In genomic region chr10:94362360-94363250, GRCh38 we compare ENCODE assay signal across 8 cellular contexts. TPM values are rescaled to one million over a fixed set of nuclear protein-coding genes. Genes with fewer than 3 reads are reported as not detected.
DNase-seq lines count a peak whose midpoint lies in the region; ATAC-seq and TF ChIP-seq lines count a peak whose summit lies in the region.

A gene with protein sequence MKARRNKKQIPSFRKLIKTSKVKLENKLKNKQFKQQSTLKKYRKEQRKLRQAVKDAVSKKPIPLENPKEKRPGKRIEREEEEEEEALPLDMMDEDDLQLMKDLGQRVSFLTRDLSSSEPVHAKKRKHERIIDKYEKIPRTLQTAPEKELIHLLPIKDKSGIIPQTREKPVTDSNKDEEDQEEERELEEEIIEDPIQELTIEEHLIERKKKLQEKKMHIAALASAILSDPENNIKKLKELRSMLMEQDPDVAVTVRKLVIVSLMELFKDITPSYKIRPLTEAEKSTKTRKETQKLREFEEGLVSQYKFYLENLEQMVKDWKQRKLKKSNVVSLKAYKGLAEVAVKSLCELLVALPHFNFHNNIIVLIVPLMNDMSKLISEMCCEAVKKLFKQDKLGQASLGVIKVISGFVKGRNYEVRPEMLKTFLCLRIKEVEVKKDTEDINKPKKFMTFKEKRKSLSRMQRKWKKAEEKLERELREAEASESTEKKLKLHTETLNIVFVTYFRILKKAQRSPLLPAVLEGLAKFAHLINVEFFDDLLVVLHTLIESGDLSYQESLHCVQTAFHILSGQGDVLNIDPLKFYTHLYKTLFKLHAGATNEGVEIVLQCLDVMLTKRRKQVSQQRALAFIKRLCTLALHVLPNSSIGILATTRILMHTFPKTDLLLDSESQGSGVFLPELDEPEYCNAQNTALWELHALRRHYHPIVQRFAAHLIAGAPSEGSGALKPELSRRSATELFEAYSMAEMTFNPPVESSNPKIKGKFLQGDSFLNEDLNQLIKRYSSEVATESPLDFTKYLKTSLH (minus strand): TSS chr10:94362939. CDS start chr10:94362838, 101 bp downstream.

- H3K4me1 Mint-ChIP-seq in CD4-positive, CD25-positive, alpha-beta regulatory T cell, result peaks cover 13 to 50% (median 31%) of the 10 kb centered on the region in 4 donors

- H3K4me3 ChIP-seq in CD4-positive, CD25-positive, alpha-beta regulatory T cell (ENCODE audit: low read depth, low read length), result peak within 1 kb of the TSS; percentile 99
- H3K4me3 ChIP-seq in dorsolateral prefrontal cortex (peak within 1 kb of the TSS; percentile 40 to 96 (median 81)), liver (ENCODE audit: low read depth in 1 of 3, low read length in 3 of 3) (peak within 1 kb of the TSS; percentile 76 to 97 (median 83))

- peak within 1 kb of the TSS; percentile 67 to 89 for H3K9ac ChIP-seq in liver (ENCODE audit: low read depth in 1 of 2, low read length in 2 of 2)

- H3K36me3 ChIP-seq in CD4-positive, CD25-positive, alpha-beta regulatory T cell (ENCODE audit: control insufficient read depth, insufficient read depth, low read length), result peaks cover 11% of the 10 kb centered on the region
- peaks cover 1 to 8% (median 2%) of the 10 kb centered on the region in 4 donors for H3K36me3 ChIP-seq in liver (ENCODE audit: control insufficient read depth in 4 of 4, insufficient read depth in 3 of 4, low read depth in 1 of 4, low read length in 3 of 4)

- peak within 1 kb of the TSS; percentile 58 to 98 (median 96) for H3K27ac Mint-ChIP-seq in CD4-positive, CD25-positive, alpha-beta regulatory T cell

- DNase-seq in CD4-positive, CD25-positive, alpha-beta regulatory T cell, result peak; percentile 88 to 95 (median 91)
- DNase-seq in NCI-H774 (lab: John Stamatoyannopoulos, UW) (peak; percentile 75), dorsolateral prefrontal cortex (peak; percentile 94 to 97 (median 96))
- peak; percentile 96 to 97 for DNase-seq in activated CD4-positive, alpha-beta T cell treated with anti-CD3 and anti-CD28 coated beads, Interleukin-2, amount 50 U/mL, for 48 hours
- DNase-seq in stimulated activated CD4-positive, alpha-beta T cell treated with anti-CD3 and anti-CD28 coated beads, Interleukin-4, amount 100 ng/mL, for 24 hours, result peak; percentile 97

- peak; percentile 64 to 67 for TF ChIP-seq RAD21 in liver (IDR thresholded peaks at IDR 0.05)

- no peaks in the 10 kb centered on the region for H3K9me3 ChIP-seq in CD4-positive, CD25-positive, alpha-beta regulatory T cell (ENCODE audit: control insufficient read depth in 2 of 2, low read length in 2 of 2)
- H3K9me3 ChIP-seq in liver (ENCODE audit: control insufficient read depth in 4 of 4, low read length in 3 of 4), result no peaks in the 10 kb centered on the region

- intact Hi-C loops in dorsolateral prefrontal cortex (cut with DNase I), result loop anchor here (1.0 to 5.0 kb wide), 3 partner anchors 40 to 80 kb away; partner anchors contain the start of gene TBC1D12 (in 2 of the 2)

- H3K27me3 ChIP-seq in CD4-positive, CD25-positive, alpha-beta regulatory T cell (ENCODE audit: control insufficient read depth, insufficient read depth, low read length), result peaks cover 2% of the 10 kb centered on the region
- H3K27me3 ChIP-seq in dorsolateral prefrontal cortex (no peaks in the 10 kb centered on the region), liver (ENCODE audit: control insufficient read depth in 4 of 4, insufficient read depth in 4 of 4, low read length in 3 of 4) (no peaks in the 10 kb centered on the region)

- H3K4me1 ChIP-seq in CD4-positive, CD25-positive, alpha-beta regulatory T cell (ENCODE audit: control insufficient read depth, insufficient read depth, low read length, poor library complexity, severe bottlenecking), result peaks cover 23% of the 10 kb centered on the region
- H3K4me1 ChIP-seq in liver (ENCODE audit: control insufficient read depth in 4 of 4, insufficient read depth in 4 of 4, low read length in 3 of 4), result peaks cover 5 to 14% (median 12%) of the 10 kb centered on the region in 4 donors

- ATAC-seq in CD4-positive, CD25-positive, alpha-beta regulatory T cell (ENCODE audit: low read depth in 2 of 2), result peak; percentile 98 to 99
- ATAC-seq in GM19372 (IDR thresholded peaks at IDR 0.05; ENCODE audit: low read depth, unreplicated experiment), result peak; percentile 100
- peak; percentile 95 for ATAC-seq in HG03558 (IDR thresholded peaks at IDR 0.05; ENCODE audit: extremely low read depth, unreplicated experiment)

- H3K9me3 Mint-ChIP-seq in CD4-positive, CD25-positive, alpha-beta regulatory T cell, result no peaks in the 10 kb centered on the region

- H3K27me3 Mint-ChIP-seq in CD4-positive, CD25-positive, alpha-beta regulatory T cell, result peaks cover 20% of the 10 kb centered on the region

- H3K4me3 Mint-ChIP-seq in CD4-positive, CD25-positive, alpha-beta regulatory T cell, result peak within 1 kb of the TSS; percentile 92 to 97 (median 96)

- TF ChIP-seq CTCF in dorsolateral prefrontal cortex (IDR thresholded peaks at IDR 0.05 in 54 of 56, conservative IDR thresholded peaks at IDR 0.05 in 2 of 56; ENCODE audit: low read depth in 1 of 56, partially characterized antibody in 56 of 56) (peak; percentile 81 to 100 (median 97)), liver (IDR thresholded peaks at IDR 0.05; ENCODE audit: low read depth, low read length, missing input control) (peak; percentile 65)

- H3K36me3 Mint-ChIP-seq in CD4-positive, CD25-positive, alpha-beta regulatory T cell, result peaks cover 16% of the 10 kb centered on the region

- under 1% methylated on average over 55 of the region's 55 CpGs for whole genome bisulfite sequencing in liver

- H3K27ac ChIP-seq in CD4-positive, CD25-positive, alpha-beta regulatory T cell (ENCODE audit: insufficient read depth, low read length, poor library complexity, severe bottlenecking), result peak within 1 kb of the TSS; percentile 90
- H3K27ac ChIP-seq in dorsolateral prefrontal cortex (peak within 1 kb of the TSS in 56 of 59 donors; percentile 7 to 100 (median 82)), liver (ENCODE audit: low read depth in 1 of 2, low read length in 2 of 2) (peak within 1 kb of the TSS; percentile 39 to 75)

TF ChIP-seq in liver, 16 proteins besides CTCF, POLR2A, EP300 and RAD21 (continues in another document):
- TF ChIP-seq RXRA (IDR thresholded peaks at IDR 0.05) (peak; percentile 35 to 55), GABPA (IDR thresholded peaks at IDR 0.05 in 1 of 2, conservative IDR thresholded peaks at IDR 0.05 in 1 of 2) (peak; percentile 94 to 99), FOXA1 (IDR thresholded peaks at IDR 0.05) (no peak), JUND (IDR thresholded peaks at IDR 0.05) (no peak), ZBTB33 (IDR thresholded peaks at IDR 0.05) (peak; percentile 96), TAF1 (conservative IDR thresholded peaks at IDR 0.05) (no peak), YY1 (IDR thresholded peaks at IDR 0.05) (peak; percentile 66), FOXA2 (IDR thresholded peaks at IDR 0.05) (peak; percentile 5), NR2F2 (IDR thresholded peaks at IDR 0.05) (no peak), ATF3 (IDR thresholded peaks at IDR 0.05) (no peak), MAX (IDR thresholded peaks at IDR 0.05) (peak; percentile 96)
- TF ChIP-seq, protein P1, sequence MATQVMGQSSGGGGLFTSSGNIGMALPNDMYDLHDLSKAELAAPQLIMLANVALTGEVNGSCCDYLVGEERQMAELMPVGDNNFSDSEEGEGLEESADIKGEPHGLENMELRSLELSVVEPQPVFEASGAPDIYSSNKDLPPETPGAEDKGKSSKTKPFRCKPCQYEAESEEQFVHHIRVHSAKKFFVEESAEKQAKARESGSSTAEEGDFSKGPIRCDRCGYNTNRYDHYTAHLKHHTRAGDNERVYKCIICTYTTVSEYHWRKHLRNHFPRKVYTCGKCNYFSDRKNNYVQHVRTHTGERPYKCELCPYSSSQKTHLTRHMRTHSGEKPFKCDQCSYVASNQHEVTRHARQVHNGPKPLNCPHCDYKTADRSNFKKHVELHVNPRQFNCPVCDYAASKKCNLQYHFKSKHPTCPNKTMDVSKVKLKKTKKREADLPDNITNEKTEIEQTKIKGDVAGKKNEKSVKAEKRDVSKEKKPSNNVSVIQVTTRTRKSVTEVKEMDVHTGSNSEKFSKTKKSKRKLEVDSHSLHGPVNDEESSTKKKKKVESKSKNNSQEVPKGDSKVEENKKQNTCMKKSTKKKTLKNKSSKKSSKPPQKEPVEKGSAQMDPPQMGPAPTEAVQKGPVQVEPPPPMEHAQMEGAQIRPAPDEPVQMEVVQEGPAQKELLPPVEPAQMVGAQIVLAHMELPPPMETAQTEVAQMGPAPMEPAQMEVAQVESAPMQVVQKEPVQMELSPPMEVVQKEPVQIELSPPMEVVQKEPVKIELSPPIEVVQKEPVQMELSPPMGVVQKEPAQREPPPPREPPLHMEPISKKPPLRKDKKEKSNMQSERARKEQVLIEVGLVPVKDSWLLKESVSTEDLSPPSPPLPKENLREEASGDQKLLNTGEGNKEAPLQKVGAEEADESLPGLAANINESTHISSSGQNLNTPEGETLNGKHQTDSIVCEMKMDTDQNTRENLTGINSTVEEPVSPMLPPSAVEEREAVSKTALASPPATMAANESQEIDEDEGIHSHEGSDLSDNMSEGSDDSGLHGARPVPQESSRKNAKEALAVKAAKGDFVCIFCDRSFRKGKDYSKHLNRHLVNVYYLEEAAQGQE (IDR thresholded peaks at IDR 0.05), result no peak

RNA-seq across cellular contexts. Expression of the gene that starts here (rescaled TPM):
- 16.1 TPM for total RNA-seq in CD4-positive, CD25-positive, alpha-beta regulatory T cell
- polyA plus RNA-seq in CD4-positive, CD25-positive, alpha-beta regulatory T cell, result 10 to 100 TPM; 10.9 to 13.0 (median 11.6) TPM
- total RNA-seq in dorsolateral prefrontal cortex, result 10 to 100 TPM in 99 of 120 experiments, 1 to 10 TPM in 21; 6.0 to 19.1 (median 12.2) TPM
- total RNA-seq in liver, result 10 to 100 TPM in 1 of 2 donors, 1 to 10 TPM in 1; 7.9 to 14.7 TPM
- 1 to 10 TPM; 3.6 to 6.4 TPM for polyA plus RNA-seq in liver

Comparison
In these comparisons a context has a peak if more than half of its experiments do, and no peak if none do; other contexts are left out.
1. Peak in every context shown above with its lines: DNase-seq, ATAC-seq, H3K4me3 ChIP-seq and H3K27ac ChIP-seq.